In the genomic region with DNA sequence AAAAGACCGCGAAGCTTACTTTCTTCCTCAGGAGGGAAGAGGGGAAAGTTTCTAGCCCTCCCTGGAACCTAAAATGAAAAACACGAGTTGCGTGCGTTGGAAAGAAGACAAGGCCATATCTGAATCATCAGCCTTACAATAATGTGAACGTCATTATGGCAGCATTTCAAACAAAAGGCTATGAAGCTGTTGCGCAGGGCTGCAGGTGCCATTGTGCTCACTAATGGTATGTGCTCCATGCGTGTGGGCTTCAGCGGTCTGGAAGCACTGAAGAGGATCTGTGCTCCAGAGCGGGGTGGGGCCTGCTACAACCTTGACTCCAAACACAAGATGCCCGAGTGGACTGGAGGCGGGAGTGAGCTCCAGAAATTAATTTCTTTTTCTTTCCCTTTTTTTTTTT, we compare ENCODE assay signal across 14 cellular contexts.
"Had no signal": no experiment of that assay in that cellular context is flagged by ENCODE, and none has a peak within 500 bp of the region (broad histone marks: within the 10 kb centered on the region; RNA-seq: fewer than 3 reads in every experiment).

No MANE protein-coding gene starts in this region.

- H3K27ac ChIP-seq: pancreas, thyroid gland, VCaP had no signal

- H3K4me3 Mint-ChIP-seq: activated CD4-positive, alpha-beta memory T cell treated with anti-CD3 and anti-CD28 coated beads, Interleukin-2, amount 10 ng/mL, durations not matched to agents 7 days and 5 days; activated naive CD8-positive, alpha-beta T cell treated with anti-CD3 and anti-CD28 coated beads, Interleukin-2, amount 50 U/mL, for 24 hours; stimulated activated effector memory CD8-positive, alpha-beta T cell treated with anti-CD3 and anti-CD28 coated beads, Interleukin-12 subunit alpha, Interleukin-12 subunit beta, amount 100 ng/mL, for 72 hours had no signal

- H3K27ac Mint-ChIP-seq: activated CD4-positive, alpha-beta memory T cell treated with anti-CD3 and anti-CD28 coated beads, Interleukin-2, amount 10 ng/mL, durations not matched to agents 7 days and 5 days; activated naive CD8-positive, alpha-beta T cell treated with anti-CD3 and anti-CD28 coated beads, Interleukin-2, amount 50 U/mL, for 24 hours; stimulated activated effector memory CD8-positive, alpha-beta T cell treated with anti-CD3 and anti-CD28 coated beads, Interleukin-12 subunit alpha, Interleukin-12 subunit beta, amount 100 ng/mL, for 72 hours had no signal

- ATAC-seq: activated naive CD8-positive, alpha-beta T cell treated with anti-CD3 and anti-CD28 coated beads, Interleukin-2, amount 50 U/mL, for 24 hours; pancreas; stimulated activated effector memory CD8-positive, alpha-beta T cell treated with anti-CD3 and anti-CD28 coated beads, Interleukin-12 subunit alpha, Interleukin-12 subunit beta, amount 100 ng/mL, for 72 hours had no signal

- FAIRE-seq: islet of Langerhans, pancreas, urothelium cell line had no signal

- H3K27me3 ChIP-seq: pancreas, thyroid gland had no signal

- H3K4me3 ChIP-seq: pancreas, thyroid gland had no signal

- DNase-seq: activated CD4-positive, alpha-beta memory T cell treated with anti-CD3 and anti-CD28 coated beads, Interleukin-2, amount 10 ng/mL, durations not matched to agents 7 days and 5 days; activated CD8-positive, alpha-beta memory T cell treated with anti-CD3 and anti-CD28 coated beads, Interleukin-2, amount 50 U/mL, for 48 hours; activated naive CD4-positive, alpha-beta T cell treated with Interleukin-2 at 50 U/mL for 16 hours; activated naive CD8-positive, alpha-beta T cell treated with anti-CD3 and anti-CD28 coated beads, Interleukin-2, amount 50 U/mL, for 24 hours; effector CD4-positive, alpha-beta T cell; head of caudate nucleus; mammary epithelial cell; T-helper 1 cell; thyroid gland had no signal

- H3K4me1 ChIP-seq: pancreas had no signal

- H3K9me3 ChIP-seq: pancreas, thyroid gland had no signal

- H3K36me3 Mint-ChIP-seq: stimulated activated effector memory CD8-positive, alpha-beta T cell treated with anti-CD3 and anti-CD28 coated beads, Interleukin-12 subunit alpha, Interleukin-12 subunit beta, amount 100 ng/mL, for 72 hours had no signal

- H3K9me3 Mint-ChIP-seq: activated CD4-positive, alpha-beta memory T cell treated with anti-CD3 and anti-CD28 coated beads, Interleukin-2, amount 10 ng/mL, durations not matched to agents 7 days and 5 days; activated naive CD8-positive, alpha-beta T cell treated with anti-CD3 and anti-CD28 coated beads, Interleukin-2, amount 50 U/mL, for 24 hours; stimulated activated effector memory CD8-positive, alpha-beta T cell treated with anti-CD3 and anti-CD28 coated beads, Interleukin-12 subunit alpha, Interleukin-12 subunit beta, amount 100 ng/mL, for 72 hours had no signal

- H3K36me3 ChIP-seq: pancreas, thyroid gland had no signal

- H3K27me3 Mint-ChIP-seq: activated naive CD8-positive, alpha-beta T cell treated with anti-CD3 and anti-CD28 coated beads, Interleukin-2, amount 50 U/mL, for 24 hours had no signal
